In the genomic region with DNA sequence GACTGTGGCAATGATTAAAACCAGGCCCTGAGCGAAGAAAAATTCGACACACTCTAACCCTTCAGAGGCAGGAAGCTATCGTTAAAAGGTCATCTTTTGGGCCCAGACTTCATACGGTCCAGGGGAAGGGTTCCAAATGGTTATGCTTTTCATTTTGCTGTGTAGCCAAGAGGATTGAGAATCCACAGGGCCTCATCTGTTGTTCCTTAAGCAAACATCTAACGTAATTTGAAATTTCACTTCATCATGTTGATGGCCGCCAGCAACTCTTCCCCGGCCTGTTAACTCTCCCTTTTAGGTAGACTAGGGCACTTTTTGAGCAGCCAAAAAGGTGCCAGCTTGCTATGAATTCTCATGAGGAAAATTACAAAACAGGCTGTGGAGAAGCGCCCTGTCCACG, we compare ENCODE assay signal across 33 cellular contexts.
"Had no signal": no experiment of that assay in that cellular context is flagged by ENCODE, and none has a peak within 500 bp of the region (broad histone marks: within the 10 kb centered on the region; RNA-seq: fewer than 3 reads in every experiment).

No MANE protein-coding gene starts in this region.

- H3K4me1 ChIP-seq: right lobe of liver, tibial artery had no signal

- ATAC-seq: left colon; natural killer cell; right lobe of liver; stimulated activated memory B cell treated with anti-CD40 and anti-IgM and Interleukin-4, amounts not matched to agents 10 μg/mL and 1 μg/mL and 100 μg/mL, for 72 hours; stimulated activated naive CD8-positive, alpha-beta T cell treated with anti-CD3 and anti-CD28 coated beads, Interleukin-15, amount 100 ng/mL, for 72 hours had no signal

- DNase-seq: activated CD4-positive, alpha-beta memory T cell treated with anti-CD3 and anti-CD28 coated beads for 36 hours; activated CD4-positive, alpha-beta T cell treated with anti-CD3 and anti-CD28 coated beads, Interleukin-2, amount 10 ng/mL, durations not matched to agents 24 days and 14 days; activated CD4-positive, CD25-positive, alpha-beta regulatory T cell treated with anti-CD3 and anti-CD28 coated beads, Interleukin-2, amount 50 U/mL, for 72 hours; activated CD8-positive, alpha-beta memory T cell treated with anti-CD3 and anti-CD28 coated beads, Interleukin-2, amount 50 U/mL, for 4 hours; activated gamma-delta T cell treated with Interleukin-2 at 50 U/mL for 16 hours; activated naive CD4-positive, alpha-beta T cell treated with anti-CD3 and anti-CD28 coated beads, Interleukin-2, amount 50 U/mL, for 16 hours; activated T-cell treated with anti-CD3 and anti-CD28 coated beads, Interleukin-2, amount 50 U/mL, for 1 hour; amniotic stem cell; effector CD4-positive, alpha-beta T cell; hippocampal formation; kidney; left colon; natural killer cell; right lobe of liver; small intestine; stimulated activated CD4-positive, alpha-beta T cell treated with anti-CD3 and anti-CD28 coated beads, Interleukin-1b, Interleukin-23, amount 100 ng/mL, for 48 hours; stimulated activated CD4-positive, alpha-beta T cell treated with anti-CD3 and anti-CD28 coated beads, Interleukin-4, amount 100 ng/mL, for 4 hours; stimulated activated CD8-positive, alpha-beta memory T cell treated with anti-CD3 and anti-CD28 coated beads, Interleukin-4, amount 100 ng/mL, for 48 hours; stimulated activated naive CD8-positive, alpha-beta T cell treated with anti-CD3 and anti-CD28 coated beads, Interleukin-15, amount 100 ng/mL, for 72 hours; SW 1271; T-helper 9 cell; tibial artery had no signal

- H3K27me3 ChIP-seq: right lobe of liver, tibial artery had no signal

- H3K27me3 Mint-ChIP-seq: central memory CD8-positive, alpha-beta T cell had no signal

- H3K36me3 ChIP-seq: neutrophil, right lobe of liver, tibial artery had no signal

- H3K9me3 ChIP-seq: neutrophil, right lobe of liver, tibial artery had no signal

- H3K27ac Mint-ChIP-seq: activated CD4-positive, alpha-beta memory T cell treated with anti-CD3 and anti-CD28 coated beads for 36 hours; activated CD4-positive, alpha-beta T cell treated with anti-CD3 and anti-CD28 coated beads, Interleukin-2, amount 10 ng/mL, durations not matched to agents 24 days and 14 days; activated T-helper 1 cell treated with anti-CD3 and anti-CD28 coated beads, Interleukin-12 subunit alpha, Interleukin-12 subunit beta, Interleukin-2, Interleukin-4 antibody, amounts not matched to agents 30 ng/mL and 10 ng/mL and 1 ng/mL, durations not matched to agents 14 hours and 24 hours and 36 hours; dendritic cell treated with granulocyte-macrophage colony-stimulating factor and Interleukin-4, amounts not matched to agents 40 ng/mL and 50 ng/mL, for 4 days; natural killer cell; stimulated activated memory B cell treated with anti-CD40 and anti-IgM and Interleukin-4, amounts not matched to agents 10 μg/mL and 1 μg/mL and 100 μg/mL, for 72 hours; stimulated activated naive CD8-positive, alpha-beta T cell treated with anti-CD3 and anti-CD28 coated beads, Interleukin-15, amount 100 ng/mL, for 72 hours; T-helper 1 cell treated with Interleukin-12 subunit alpha and Interleukin-12 subunit beta and Interleukin-4 antibody, amounts not matched to agents 30 μg/mL and 1 μg/mL, for 36 hours had no signal

- H3K4me1 Mint-ChIP-seq: activated CD4-positive, alpha-beta T cell treated with anti-CD3 and anti-CD28 coated beads, Interleukin-2, amount 10 ng/mL, durations not matched to agents 24 days and 14 days; central memory CD8-positive, alpha-beta T cell; natural killer cell; stimulated activated memory B cell treated with anti-CD40 and anti-IgM and Interleukin-4, amounts not matched to agents 10 μg/mL and 1 μg/mL and 100 μg/mL, for 72 hours; stimulated activated naive CD8-positive, alpha-beta T cell treated with anti-CD3 and anti-CD28 coated beads, Interleukin-15, amount 100 ng/mL, for 72 hours had no signal

- H3K36me3 Mint-ChIP-seq: activated CD4-positive, alpha-beta memory T cell treated with anti-CD3 and anti-CD28 coated beads for 36 hours; natural killer cell; stimulated activated memory B cell treated with anti-CD40 and anti-IgM and Interleukin-4, amounts not matched to agents 10 μg/mL and 1 μg/mL and 100 μg/mL, for 72 hours had no signal

- FAIRE-seq: astrocyte, endometrium, frontal cortex, kidney, small intestine, TTC549 had no signal

- H3K4me3 Mint-ChIP-seq: activated CD4-positive, alpha-beta memory T cell treated with anti-CD3 and anti-CD28 coated beads for 36 hours; activated CD4-positive, alpha-beta T cell treated with anti-CD3 and anti-CD28 coated beads, Interleukin-2, amount 10 ng/mL, durations not matched to agents 24 days and 14 days; activated T-helper 1 cell treated with anti-CD3 and anti-CD28 coated beads, Interleukin-12 subunit alpha, Interleukin-12 subunit beta, Interleukin-2, Interleukin-4 antibody, amounts not matched to agents 30 ng/mL and 10 ng/mL and 1 ng/mL, durations not matched to agents 14 hours and 24 hours and 36 hours; central memory CD8-positive, alpha-beta T cell; dendritic cell treated with granulocyte-macrophage colony-stimulating factor and Interleukin-4, amounts not matched to agents 40 ng/mL and 50 ng/mL, for 4 days; natural killer cell; stimulated activated memory B cell treated with anti-CD40 and anti-IgM and Interleukin-4, amounts not matched to agents 10 μg/mL and 1 μg/mL and 100 μg/mL, for 72 hours; stimulated activated naive CD8-positive, alpha-beta T cell treated with anti-CD3 and anti-CD28 coated beads, Interleukin-15, amount 100 ng/mL, for 72 hours; T-helper 1 cell treated with Interleukin-12 subunit alpha and Interleukin-12 subunit beta and Interleukin-4 antibody, amounts not matched to agents 30 μg/mL and 1 μg/mL, for 36 hours had no signal

- H3K27ac ChIP-seq: epithelial cell of prostate, neutrophil, right lobe of liver, tibial artery had no signal

- H3K9me3 Mint-ChIP-seq: activated CD4-positive, alpha-beta memory T cell treated with anti-CD3 and anti-CD28 coated beads for 36 hours; activated CD4-positive, alpha-beta T cell treated with anti-CD3 and anti-CD28 coated beads, Interleukin-2, amount 10 ng/mL, durations not matched to agents 24 days and 14 days; activated T-helper 1 cell treated with anti-CD3 and anti-CD28 coated beads, Interleukin-12 subunit alpha, Interleukin-12 subunit beta, Interleukin-2, Interleukin-4 antibody, amounts not matched to agents 30 ng/mL and 10 ng/mL and 1 ng/mL, durations not matched to agents 14 hours and 24 hours and 36 hours; central memory CD8-positive, alpha-beta T cell; dendritic cell treated with granulocyte-macrophage colony-stimulating factor and Interleukin-4, amounts not matched to agents 40 ng/mL and 50 ng/mL, for 4 days; natural killer cell; stimulated activated memory B cell treated with anti-CD40 and anti-IgM and Interleukin-4, amounts not matched to agents 10 μg/mL and 1 μg/mL and 100 μg/mL, for 72 hours; stimulated activated naive CD8-positive, alpha-beta T cell treated with anti-CD3 and anti-CD28 coated beads, Interleukin-15, amount 100 ng/mL, for 72 hours; T-helper 1 cell treated with Interleukin-12 subunit alpha and Interleukin-12 subunit beta and Interleukin-4 antibody, amounts not matched to agents 30 μg/mL and 1 μg/mL, for 36 hours had no signal

- H3K4me3 ChIP-seq: right lobe of liver, tibial artery had no signal
